In the genomic region with DNA sequence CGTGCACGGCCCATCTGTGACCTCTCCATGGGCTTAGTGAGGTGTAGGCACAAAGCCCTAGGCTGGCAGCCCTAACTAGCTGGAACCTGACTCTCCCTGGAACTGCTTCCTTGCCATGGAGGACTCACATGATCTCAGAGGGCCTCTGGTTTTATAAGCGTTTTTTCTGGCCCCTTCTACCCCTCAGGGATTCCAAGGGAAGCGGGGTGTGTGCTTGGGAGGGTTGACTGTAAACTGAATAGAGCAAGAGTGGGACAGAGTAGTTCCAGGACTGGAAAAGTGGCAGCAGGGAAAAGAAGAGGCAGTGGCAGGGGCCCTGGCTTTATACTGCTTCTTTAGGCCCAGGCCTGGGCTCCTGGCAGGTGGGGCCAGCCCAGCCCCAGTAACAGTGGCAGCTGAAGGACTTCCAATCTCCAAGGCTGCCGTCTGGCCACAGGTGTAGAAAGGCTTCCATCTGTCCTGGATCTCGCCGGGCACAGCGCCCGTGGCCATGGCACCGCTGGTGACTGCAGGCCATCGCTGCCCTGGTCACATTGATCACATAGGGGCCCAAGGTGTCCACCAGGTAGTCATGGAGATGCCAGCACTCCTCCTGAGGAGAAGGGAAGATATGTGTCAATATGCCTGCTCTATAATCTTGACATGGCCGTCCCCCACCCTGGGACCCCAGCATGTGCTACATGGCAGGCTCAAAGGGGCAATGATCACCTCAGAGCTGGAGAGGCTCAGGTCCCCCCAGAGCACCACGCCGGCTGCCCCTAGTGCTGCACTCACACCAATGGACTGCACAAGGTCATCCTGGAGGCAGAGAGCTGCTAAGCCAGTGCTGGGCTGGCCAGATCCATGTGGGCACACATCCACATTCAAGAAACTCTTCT, we compare ENCODE assay signal across 1 cellular context.
TF ChIP-seq lines count a peak whose summit lies in the region.

No MANE protein-coding gene starts in this region.

TF ChIP-seq in GM12878, 131 proteins besides CTCF, POLR2A, EP300 and RAD21:
- TF ChIP-seq HDAC2 (IDR thresholded peaks at IDR 0.05) (no peak), PAX8 (IDR thresholded peaks at IDR 0.05) (no peak), RBBP5 (conservative IDR thresholded peaks at IDR 0.05) (no peak), NBN (IDR thresholded peaks at IDR 0.05) (no peak), FOS (IDR thresholded peaks at IDR 0.05; ENCODE audit: borderline replicate concordance, extremely low read depth, insufficient read length) (no peak)
- TF ChIP-seq, protein P1, sequence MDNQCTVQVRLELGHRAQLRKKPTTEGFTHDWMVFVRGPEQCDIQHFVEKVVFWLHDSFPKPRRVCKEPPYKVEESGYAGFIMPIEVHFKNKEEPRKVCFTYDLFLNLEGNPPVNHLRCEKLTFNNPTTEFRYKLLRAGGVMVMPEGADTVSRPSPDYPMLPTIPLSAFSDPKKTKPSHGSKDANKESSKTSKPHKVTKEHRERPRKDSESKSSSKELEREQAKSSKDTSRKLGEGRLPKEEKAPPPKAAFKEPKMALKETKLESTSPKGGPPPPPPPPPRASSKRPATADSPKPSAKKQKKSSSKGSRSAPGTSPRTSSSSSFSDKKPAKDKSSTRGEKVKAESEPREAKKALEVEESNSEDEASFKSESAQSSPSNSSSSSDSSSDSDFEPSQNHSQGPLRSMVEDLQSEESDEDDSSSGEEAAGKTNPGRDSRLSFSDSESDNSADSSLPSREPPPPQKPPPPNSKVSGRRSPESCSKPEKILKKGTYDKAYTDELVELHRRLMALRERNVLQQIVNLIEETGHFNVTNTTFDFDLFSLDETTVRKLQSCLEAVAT (IDR thresholded peaks at IDR 0.05): 0 out of 2 replicates have a peak, but pooled peaks have one; percentile 3
TF ChIP-seq in GM12878: peak in this region for 1.
